In genomic region chr3:50600141-50600753, GRCh38 we compare ENCODE assay signal across 1 cellular context.
A peak's percentile ranks its signal among the peaks of the same experiment; 100 is the strongest.
TF ChIP-seq lines count a peak whose summit lies in the region.

No MANE protein-coding gene starts in this region.

TF ChIP-seq in HepG2, 621 proteins besides CTCF, POLR2A, EP300 and RAD21:
- TF ChIP-seq LCORL (IDR thresholded peaks at IDR 0.05), result no peak
- TF ChIP-seq LCORL (CRISPR knock-in tag; IDR thresholded peaks at IDR 0.05), result no peak
- no peak for TF ChIP-seq GABPB1 (CRISPR knock-in tag; IDR thresholded peaks at IDR 0.05)
- no peak for TF ChIP-seq ZNF589 (CRISPR knock-in tag; conservative IDR thresholded peaks at IDR 0.05)
- 0 out of 2 replicates have a peak, but pooled peaks have one; percentile 19 for TF ChIP-seq THAP7 (CRISPR knock-in tag; IDR thresholded peaks at IDR 0.05)
- TF ChIP-seq GTF3A (CRISPR knock-in tag; conservative IDR thresholded peaks at IDR 0.05), result no peak
- peak; percentile 6 for TF ChIP-seq RBM39 (IDR thresholded peaks at IDR 0.05; ENCODE audit: low read depth, low read length, poor library complexity, severe bottlenecking)
- TF ChIP-seq ZNF33A (CRISPR knock-in tag; IDR thresholded peaks at IDR 0.05; ENCODE audit: borderline replicate concordance), result no peak
- TF ChIP-seq ZMYM3 (CRISPR knock-in tag; IDR thresholded peaks at IDR 0.05), result peak; percentile 87
- no peak for TF ChIP-seq ARID2 (CRISPR knock-in tag; IDR thresholded peaks at IDR 0.05; ENCODE audit: borderline replicate concordance)
- TF ChIP-seq ZBTB7B (CRISPR knock-in tag; IDR thresholded peaks at IDR 0.05), result no peak
- peak; percentile 38 for TF ChIP-seq TEAD3 (CRISPR knock-in tag; optimal IDR thresholded peaks at IDR 0.05; ENCODE audit: borderline replicate concordance)
- no peak for TF ChIP-seq ZNF768 (CRISPR knock-in tag; IDR thresholded peaks at IDR 0.05)
- no peak for TF ChIP-seq NCOA5 (CRISPR knock-in tag; IDR thresholded peaks at IDR 0.05)
- 0 out of 2 replicates have a peak, but pooled peaks have one; percentile 10 for TF ChIP-seq ZMYM4 (CRISPR knock-in tag; IDR thresholded peaks at IDR 0.05)
- no peak for TF ChIP-seq ZFP1 (CRISPR knock-in tag; IDR thresholded peaks at IDR 0.05)
- no peak for TF ChIP-seq JDP2 (CRISPR knock-in tag; IDR thresholded peaks at IDR 0.05; ENCODE audit: borderline replicate concordance)
- peak; percentile 72 for TF ChIP-seq ZFP36 (IDR thresholded peaks at IDR 0.05; ENCODE audit: borderline replicate concordance, low read depth, low read length, partially characterized antibody)
- no peak for TF ChIP-seq MAX (IDR thresholded peaks at IDR 0.05)
TF ChIP-seq in HepG2: peak in this region for 6.
